Comparison of ENCODE assay signal across 8 cellular contexts in the genomic region with DNA sequence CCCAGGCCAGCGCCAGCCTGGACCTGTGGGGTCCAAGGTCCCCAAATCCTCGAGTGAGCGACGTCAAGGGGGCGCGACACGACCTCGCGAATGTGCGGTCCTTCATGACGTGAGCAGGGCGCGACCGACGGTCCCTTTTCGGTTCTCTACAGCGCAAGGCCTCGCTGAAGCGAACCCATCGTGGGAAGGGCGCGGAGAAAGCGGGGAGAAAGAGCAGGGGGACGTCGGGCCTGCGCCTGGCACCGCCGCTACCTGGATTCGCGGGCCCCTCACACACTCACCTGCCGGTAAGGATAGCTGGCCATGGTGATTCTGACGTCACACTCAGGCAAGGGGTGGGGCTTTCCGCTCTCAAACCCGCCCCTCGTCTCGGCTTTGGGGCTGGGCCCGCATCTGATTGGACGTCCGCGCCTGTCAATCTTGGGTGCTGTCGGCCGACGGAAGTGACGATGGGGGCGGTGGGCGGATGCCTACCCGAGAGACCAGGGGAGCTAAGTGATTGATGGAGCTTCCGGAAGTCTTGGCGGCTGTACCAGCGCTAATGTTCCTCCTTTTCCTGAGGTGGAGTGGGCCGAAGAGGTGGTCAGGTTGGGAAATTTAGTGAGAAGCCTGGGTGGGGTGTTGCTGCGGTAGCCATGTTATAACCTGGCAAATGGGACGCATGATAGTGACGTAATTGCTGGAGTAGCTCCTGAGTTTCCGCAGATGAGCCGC. TPM values are rescaled to one million over a fixed set of nuclear protein-coding genes. Genes with fewer than 3 reads are reported as not detected.
DNase-seq lines count a peak whose midpoint lies in the region; ATAC-seq and TF ChIP-seq lines count a peak whose summit lies in the region.

Gene PEF1, minus strand, starts transcription at position 317 of the 714 bp plus-strand sequence. Its CDS starts 12 bp downstream, at position 305.

- peaks cover 41% of the 10 kb centered on the region for H3K79me2 ChIP-seq in Loucy (ENCODE audit: insufficient read depth, low read length)

- H3K9me3 Mint-ChIP-seq in naive thymus-derived CD8-positive, alpha-beta T cell: no peaks in the 10 kb centered on the region

- H3K4me3 Mint-ChIP-seq in naive thymus-derived CD8-positive, alpha-beta T cell: peak within 1 kb of the TSS; percentile 95 to 100 (median 98)

- peaks cover 5% of the 10 kb centered on the region for H3K27me3 ChIP-seq in Loucy (ENCODE audit: insufficient read depth, low read length, poor library complexity, severe bottlenecking)

- peaks cover 43% of the 10 kb centered on the region for H3K4me1 ChIP-seq in Loucy (ENCODE audit: insufficient read depth, low read length, poor library complexity, severe bottlenecking)

- peak; percentile 58 for TF ChIP-seq POLR2A in Raji (IDR thresholded peaks at IDR 0.05; ENCODE audit: insufficient read depth, low read depth, low read length)

- DNase-seq in EH (ENCODE audit: low read depth) (peak; percentile 98), H4 (ENCODE audit: low spot score) (peak; percentile 97), fibroblast of mammary gland (ENCODE audit: low read depth) (peak; percentile 97)
- DNase-seq in activated T-helper 9 cell treated with anti-CD3 and anti-CD28 coated beads, Interleukin-2, amount 50 U/mL, for 16 hours (ENCODE audit: low read depth): peak; percentile 98
- DNase-seq in naive thymus-derived CD8-positive, alpha-beta T cell: peak; percentile 97 to 100 (median 99)
- DNase-seq in stimulated activated naive CD4-positive, alpha-beta T cell (lab: John Stamatoyannopoulos, UW): peak; percentile 97 to 99 (median 99)

- H3K4me3 ChIP-seq in Loucy (ENCODE audit: low read length, poor library complexity, severe bottlenecking): peak within 1 kb of the TSS; percentile 95
- H3K4me3 ChIP-seq in fibroblast of mammary gland (ENCODE audit: control insufficient read depth, low read depth, low read length): peak within 1 kb of the TSS; percentile 94

- TF ChIP-seq CTCF in Loucy (conservative IDR thresholded peaks at IDR 0.05; ENCODE audit: low read length) (no peak), fibroblast of mammary gland (conservative IDR thresholded peaks at IDR 0.05; ENCODE audit: control insufficient read depth, insufficient read depth, low read depth, low read length) (no peak)

- no peaks in the 10 kb centered on the region for H3F3A ChIP-seq in Loucy (ENCODE audit: low read depth)

- H3K9ac ChIP-seq in Loucy (ENCODE audit: low read depth, low read length, poor library complexity, severe bottlenecking): peak within 1 kb of the TSS; percentile 93

- POLR2A ChIA-PET in naive thymus-derived CD8-positive, alpha-beta T cell (lab: Charles Lee): interaction anchor here (0.6 to 1.7 kb wide), 8 partner anchors 10 to 1006 kb away, joined by 3 to 5 read pairs (median 4); partner anchors contain the start of genes KHDRBS1, KPNA6 and RBBP4

- H3K27ac Mint-ChIP-seq in naive thymus-derived CD8-positive, alpha-beta T cell: peak within 1 kb of the TSS; percentile 98 to 100 (median 100)

- H2AFZ ChIP-seq in Loucy (ENCODE audit: low read length): peak within 1 kb of the TSS; percentile 94

- H3K36me3 ChIP-seq in Loucy (ENCODE audit: insufficient read depth, low read length): no peaks in the 10 kb centered on the region

- peaks cover 14 to 44% (median 35%) of the 10 kb centered on the region in 4 donors for H3K4me1 Mint-ChIP-seq in naive thymus-derived CD8-positive, alpha-beta T cell

- peak within 1 kb of the TSS; percentile 98 for H3K4me2 ChIP-seq in Loucy (ENCODE audit: low read depth, low read length, poor library complexity, severe bottlenecking)

- no peaks in the 10 kb centered on the region for H4K20me1 ChIP-seq in Loucy (ENCODE audit: insufficient read depth, low read length, poor library complexity, severe bottlenecking)

- H3K9me2 ChIP-seq in Loucy (replicated peaks; ENCODE audit: low read depth, low read length): no peaks in the 10 kb centered on the region

- peak; percentile 85 to 88 for ATAC-seq in naive thymus-derived CD8-positive, alpha-beta T cell

- H3K36me3 Mint-ChIP-seq in naive thymus-derived CD8-positive, alpha-beta T cell: no peaks in the 10 kb centered on the region

- no peaks in the 10 kb centered on the region for H3K9me3 ChIP-seq in Loucy (ENCODE audit: insufficient read depth, low read depth, low read length)

- no peaks in the 10 kb centered on the region for H3K27me3 Mint-ChIP-seq in naive thymus-derived CD8-positive, alpha-beta T cell

RNA-seq across cellular contexts. Expression of gene PEF1, which starts in this region (rescaled TPM):
- total RNA-seq in H4 (2014; rRNA removed; shearing (Covaris generic)): 94.3 and 94.6 TPM in 2 replicates
- 10 to 100 TPM; 35.3 to 36.3 TPM for total RNA-seq in naive thymus-derived CD8-positive, alpha-beta T cell
- 10 to 100 TPM; 60.6 to 87.3 (median 77.8) TPM for polyA plus RNA-seq in naive thymus-derived CD8-positive, alpha-beta T cell

Comparison
In these comparisons a context has a peak if more than half of its experiments do, and no peak if none do; other contexts are left out.
1. Peak in every context shown above with its lines: DNase-seq, ATAC-seq and H3K4me3 ChIP-seq.